ENCODE assay signal across 20 cellular contexts in genomic region chr5:148465381-148466290, GRCh38.
DNase-seq lines count a peak whose midpoint lies in the region; ATAC-seq, FAIRE-seq and TF ChIP-seq lines count a peak whose summit lies in the region.
"Had no signal": no experiment of that assay in that cellular context is flagged by ENCODE, and none has a peak within 500 bp of the region (broad histone marks: within the 10 kb centered on the region; RNA-seq: fewer than 3 reads in every experiment).

No MANE protein-coding gene starts in this region.

- H3K9ac ChIP-seq in IMR-90 (ENCODE audit: low read depth, low read length) = no peak overlapping the region
- H3K9ac ChIP-seq: neural progenitor cell had no signal

- no peaks in the 10 kb centered on the region for H3K9me1 ChIP-seq in IMR-90 (ENCODE audit: insufficient read depth, low read length)

- no peak overlapping the region for H2BK15ac ChIP-seq in IMR-90 (ENCODE audit: low read depth, low read length)

- TF ChIP-seq POLR2A in IMR-90 (IDR thresholded peaks at IDR 0.05; ENCODE audit: low read depth, low read length) (no peak), GM12892 (IDR thresholded peaks at IDR 0.05; ENCODE audit: low read depth, low read length) (no peak)

- H3K4me2 ChIP-seq in IMR-90 (ENCODE audit: low read depth, low read length) = no peak overlapping the region
- no peak overlapping the region for H3K4me2 ChIP-seq in PC-9
- H3K4me2 ChIP-seq: neural progenitor cell had no signal

- ATAC-seq in IMR-90 (ENCODE audit: low read depth) (no peak), Right ventricle myocardium superior (ENCODE audit: poor library complexity) (peak; percentile 65)
- no peak for ATAC-seq in stimulated activated memory B cell treated with anti-CD40 and anti-IgM and Interleukin-4, amounts not matched to agents 10 μg/mL and 1 μg/mL and 100 μg/mL, for 72 hours
- ATAC-seq: foreskin keratinocyte had no signal

- no peak overlapping the region for H4K5ac ChIP-seq in IMR-90 (ENCODE audit: low read depth, low read length)

- no peaks in the 10 kb centered on the region for H3K79me1 ChIP-seq in IMR-90 (ENCODE audit: low read depth in 1 of 2, low read length in 2 of 2)

- WGBS in IMR-90 (ENCODE audit: extremely low coverage in 2 of 2, insufficient read length in 1 of 2), 2 experiments = no CpG with 5 or more reads among the region's 4 CpGs

- H3K4ac ChIP-seq in IMR-90 (ENCODE audit: low read depth, low read length) = no peak overlapping the region

- no peaks in the 10 kb centered on the region; the same call in 1 of the 2 replicates for H3K27me3 ChIP-seq in IMR-90 (ENCODE audit: control insufficient read depth, insufficient read depth, low read length)
- no peaks in the 10 kb centered on the region for H3K27me3 ChIP-seq in PC-9 (ENCODE audit: insufficient read depth, low read depth)
- no peaks in the 10 kb centered on the region for H3K27me3 ChIP-seq in neutrophil
- H3K27me3 ChIP-seq: neural progenitor cell, suprapubic skin had no signal

- CTCF ChIA-PET in IMR-90 (lab: Yijun Ruan, JAX) (interaction anchor here (0.6 kb wide), 1 partner anchor 255 kb away, joined by 3 read pairs; no protein-coding TSS in a partner anchor), PC-9 (lab: Charles Lee) (no interaction called here)

- intact Hi-C loops in IMR-90 (cut with micrococcal nuclease) = no loop called here
- intact Hi-C loops in PC-9 (cut with micrococcal nuclease; ENCODE audit: unreplicated experiment) = no loop called here
- intact Hi-C loops in Right ventricle myocardium superior (cut with DNase I) = no loop called here

- no peak overlapping the region for H2BK5ac ChIP-seq in IMR-90 (ENCODE audit: low read depth, low read length, poor library complexity, severe bottlenecking)

- no peak overlapping the region for H3K27ac Mint-ChIP-seq in stimulated activated memory B cell treated with anti-CD40 and anti-IgM and Interleukin-4, amounts not matched to agents 10 μg/mL and 1 μg/mL and 100 μg/mL, for 72 hours
- H3K27ac Mint-ChIP-seq: activated CD4-positive, alpha-beta T cell treated with anti-CD3 and anti-CD28 coated beads, Interleukin-2, amount 10 ng/mL, durations not matched to agents 24 days and 14 days; CD4-positive, alpha-beta T cell; neural progenitor cell had no signal

- no peak overlapping the region for H4K91ac ChIP-seq in IMR-90 (ENCODE audit: insufficient read depth, low read depth, low read length)

- in situ Hi-C loops in IMR-90 (cut with MboI; ENCODE audit: low sequenced_read_pairs) = no loop called here

- H4K20me1 ChIP-seq in IMR-90 (ENCODE audit: insufficient read depth, low read length) (no peaks in the 10 kb centered on the region), PC-9 (ENCODE audit: insufficient read depth) (no peaks in the 10 kb centered on the region)

- TF ChIP-seq CTCF in IMR-90 (conservative IDR thresholded peaks at IDR 0.05; ENCODE audit: low read depth, low read length) (no peak), PC-9 (conservative IDR thresholded peaks at IDR 0.05) (no peak), neutrophil (IDR thresholded peaks at IDR 0.05) (no peak)

- TF ChIP-seq RAD21 in IMR-90 (IDR thresholded peaks at IDR 0.05; ENCODE audit: low read length) = no peak

- DNase-seq in IMR-90 (no peak), PC-9 (no peak), Right ventricle myocardium superior (no peak), caudate nucleus (lab: John Stamatoyannopoulos, UW) (no peak), GM12892 (ENCODE audit: insufficient read length) (no peak)
- no peak for DNase-seq in stimulated activated CD4-positive, alpha-beta T cell treated with anti-CD3 and anti-CD28 coated beads, Interleukin-12 subunit alpha, Interleukin-12 subunit beta, amount 100 ng/mL, for 4 hours
- DNase-seq: ACHN; activated CD4-positive, alpha-beta T cell treated with anti-CD3 and anti-CD28 coated beads, Interleukin-2, amount 10 ng/mL, durations not matched to agents 24 days and 14 days; activated CD8-positive, alpha-beta memory T cell treated with anti-CD3 and anti-CD28 coated beads, Interleukin-2, amount 50 U/mL, for 4 hours; activated effector memory CD4-positive, alpha-beta T cell treated with anti-CD3 and anti-CD28 coated beads, Interleukin-2, amount 50 U/mL, for 16 hours; CD4-positive, alpha-beta T cell; foreskin keratinocyte; GF-D8; NCI-H1436; NCI-H526 treated with DMSO at 0.1 percent for 48 hours had no signal

- no peak overlapping the region for H2BK120ac ChIP-seq in IMR-90 (ENCODE audit: low read depth, low read length)

- no peaks in the 10 kb centered on the region for H3K4me1 Mint-ChIP-seq in stimulated activated memory B cell treated with anti-CD40 and anti-IgM and Interleukin-4, amounts not matched to agents 10 μg/mL and 1 μg/mL and 100 μg/mL, for 72 hours
- H3K4me1 Mint-ChIP-seq: activated CD4-positive, alpha-beta T cell treated with anti-CD3 and anti-CD28 coated beads, Interleukin-2, amount 10 ng/mL, durations not matched to agents 24 days and 14 days; neural progenitor cell had no signal

- H2BK20ac ChIP-seq in IMR-90 (ENCODE audit: low read depth, low read length) = no peak overlapping the region

- H3K9me2 ChIP-seq in PC-9 (ENCODE audit: insufficient read depth) = no peaks in the 10 kb centered on the region; the same call in 1 of the 2 replicates

- H3K56ac ChIP-seq in IMR-90 (ENCODE audit: extremely low read depth, insufficient read depth, low read length) = no peak overlapping the region

- H3K18ac ChIP-seq in IMR-90 (ENCODE audit: low read depth, low read length) = no peak overlapping the region

- H3K36me3 ChIP-seq in IMR-90 (ENCODE audit: control insufficient read depth, insufficient read depth, low read length) (no peaks in the 10 kb centered on the region), PC-9 (ENCODE audit: low read depth) (no peaks in the 10 kb centered on the region), neutrophil (no peaks in the 10 kb centered on the region)
- H3K36me3 ChIP-seq: neural progenitor cell, suprapubic skin had no signal

- dilution Hi-C loops in IMR-90 (cut with HindIII; ENCODE audit: low sequenced_read_pairs, unreplicated experiment) = no loop called here

- H3K9me3 Mint-ChIP-seq in stimulated activated memory B cell treated with anti-CD40 and anti-IgM and Interleukin-4, amounts not matched to agents 10 μg/mL and 1 μg/mL and 100 μg/mL, for 72 hours = no peaks in the 10 kb centered on the region
- H3K9me3 Mint-ChIP-seq: activated CD4-positive, alpha-beta T cell treated with anti-CD3 and anti-CD28 coated beads, Interleukin-2, amount 10 ng/mL, durations not matched to agents 24 days and 14 days; CD4-positive, alpha-beta T cell; neural progenitor cell had no signal

- POLR2A ChIA-PET in IMR-90 (lab: Charles Lee; ENCODE audit: unreplicated experiment) (no interaction called here), PC-9 (lab: Charles Lee; ENCODE audit: unreplicated experiment) (no interaction called here)

- H3F3A ChIP-seq in PC-9 (ENCODE audit: insufficient read depth, low read depth) = no peaks in the 10 kb centered on the region

- H3K4me3 ChIP-seq in IMR-90 (ENCODE audit: insufficient read depth, low read depth, low read length) (no peak overlapping the region), PC-9 (no peak overlapping the region), neutrophil (ENCODE audit: low read depth in 1 of 2, low read length in 1 of 2) (peak overlapping the region; percentile 22 to 37)
- H3K4me3 ChIP-seq: neural progenitor cell, suprapubic skin had no signal

- H3K23ac ChIP-seq in IMR-90 (ENCODE audit: low read depth, low read length) = no peak overlapping the region

- H3K9me3 ChIP-seq in IMR-90 (ENCODE audit: control insufficient read depth, insufficient read depth, low read length) (no peaks in the 10 kb centered on the region), PC-9 (ENCODE audit: insufficient read depth, low read depth) (no peaks in the 10 kb centered on the region), neutrophil (no peaks in the 10 kb centered on the region)
- H3K9me3 ChIP-seq: suprapubic skin had no signal

- no peak overlapping the region for H4K8ac ChIP-seq in IMR-90 (ENCODE audit: low read depth in 2 of 2, low read length in 2 of 2)

- H3K79me2 ChIP-seq in PC-9 (ENCODE audit: low read depth) = no peaks in the 10 kb centered on the region

- FAIRE-seq in GM12892 (lab: Jason Lieb, UNC) = no peak
- FAIRE-seq: bronchial epithelial cell had no signal

- H3K14ac ChIP-seq in IMR-90 (replicated peaks; ENCODE audit: low read depth, low read length) = no peak overlapping the region

- no peaks in the 10 kb centered on the region for H3K36me3 Mint-ChIP-seq in stimulated activated memory B cell treated with anti-CD40 and anti-IgM and Interleukin-4, amounts not matched to agents 10 μg/mL and 1 μg/mL and 100 μg/mL, for 72 hours
- H3K36me3 Mint-ChIP-seq: neural progenitor cell had no signal

- H2AFZ ChIP-seq in IMR-90 (replicated peaks; ENCODE audit: low read length, poor library complexity) (no peak overlapping the region), PC-9 (0 out of 2 replicates have a peak overlapping the region, but pooled peaks have one; percentile 36)
- H2AFZ ChIP-seq: neural progenitor cell had no signal

- H2AK9ac ChIP-seq in IMR-90 (replicated peaks; ENCODE audit: low read depth, low read length, poor library complexity) = no peak overlapping the region

- H3K27me3 Mint-ChIP-seq in stimulated activated memory B cell treated with anti-CD40 and anti-IgM and Interleukin-4, amounts not matched to agents 10 μg/mL and 1 μg/mL and 100 μg/mL, for 72 hours = peaks cover 5% of the 10 kb centered on the region

- H3K4me3 Mint-ChIP-seq in stimulated activated memory B cell treated with anti-CD40 and anti-IgM and Interleukin-4, amounts not matched to agents 10 μg/mL and 1 μg/mL and 100 μg/mL, for 72 hours = no peak overlapping the region
- H3K4me3 Mint-ChIP-seq: activated CD4-positive, alpha-beta T cell treated with anti-CD3 and anti-CD28 coated beads, Interleukin-2, amount 10 ng/mL, durations not matched to agents 24 days and 14 days; CD4-positive, alpha-beta T cell; neural progenitor cell had no signal

- no peak overlapping the region for H2AK5ac ChIP-seq in IMR-90 (ENCODE audit: low read depth, low read length)

- H3K27ac ChIP-seq in IMR-90 (ENCODE audit: insufficient read depth, low read length) (no peak overlapping the region), PC-9 (no peak overlapping the region), neutrophil (peak overlapping the region; percentile 64), caudate nucleus (ENCODE audit: low read depth, low read length) (no peak overlapping the region)
- H3K27ac ChIP-seq: foreskin keratinocyte, neural progenitor cell, suprapubic skin had no signal

- peaks cover 4% of the 10 kb centered on the region; the same call in 1 of the 2 replicates for H3K4me1 ChIP-seq in IMR-90 (ENCODE audit: control insufficient read depth, insufficient read depth, low read length)
- no peaks in the 10 kb centered on the region for H3K4me1 ChIP-seq in PC-9 (replicated peaks; ENCODE audit: insufficient read depth)
- H3K4me1 ChIP-seq in neutrophil (ENCODE audit: control insufficient read depth in 1 of 2, insufficient read depth in 1 of 2, low read depth in 1 of 2, low read length in 1 of 2) = peaks cover 19 to 22% of the 10 kb centered on the region in 2 experiments
- H3K4me1 ChIP-seq: foreskin keratinocyte, neural progenitor cell, suprapubic skin had no signal

- BruUV-seq in IMR-90 (replicated peaks; lab: Mats Ljungman, UMichigan) (no TSS peak), PC-9 (replicated peaks; lab: Mats Ljungman, UMichigan) (no TSS peak)

TF ChIP-seq in IMR-90, 13 proteins besides CTCF, POLR2A, EP300 and RAD21 (continues in another document):
- no peak for TF ChIP-seq BHLHE40 (IDR thresholded peaks at IDR 0.05; ENCODE audit: low read depth, low read length)
- TF ChIP-seq RCOR1 (IDR thresholded peaks at IDR 0.05; ENCODE audit: insufficient replicate concordance, low read length) = no peak

Comparison
In these comparisons a context has a peak if more than half of its experiments do, and no peak if none do; other contexts are left out.
1. H3K4me3 ChIP-seq: peak in neutrophil (2 of 2); none in IMR-90 (single experiment) and PC-9 (single experiment).